Comparison of ENCODE assay signal across 2 cellular contexts in genomic region chr2:227347117-227347516, GRCh38.
TF ChIP-seq lines count a peak whose summit lies in the region.

No MANE protein-coding gene starts in this region.

TF ChIP-seq in HCT116, 20 proteins besides CTCF, POLR2A, EP300 and RAD21:
- TF ChIP-seq ZFX (IDR thresholded peaks at IDR 0.05) = no peak
- no peak for TF ChIP-seq MAX (IDR thresholded peaks at IDR 0.05)
- no peak for TF ChIP-seq SIN3A (IDR thresholded peaks at IDR 0.05; ENCODE audit: low read depth)
- no peak for TF ChIP-seq ZNF274 (IDR thresholded peaks at IDR 0.05; ENCODE audit: low read depth, low read length)
- TF ChIP-seq REST (IDR thresholded peaks at IDR 0.05; ENCODE audit: low read depth) = no peak
- no peak for TF ChIP-seq EZH2phosphoT487 (IDR thresholded peaks at IDR 0.05; ENCODE audit: borderline replicate concordance)
- no peak for TF ChIP-seq SP1 (IDR thresholded peaks at IDR 0.05; ENCODE audit: low read depth)
- TF ChIP-seq EZH2 (IDR thresholded peaks at IDR 0.05) = no peak
- no peak for TF ChIP-seq EGR1 (IDR thresholded peaks at IDR 0.05; ENCODE audit: low read depth)
- TF ChIP-seq TCF7L2 (IDR thresholded peaks at IDR 0.05; ENCODE audit: borderline replicate concordance, extremely low read depth, insufficient read depth, insufficient read length) = no peak
- TF ChIP-seq JUND (IDR thresholded peaks at IDR 0.05) = no peak
- TF ChIP-seq ELF1 (IDR thresholded peaks at IDR 0.05; ENCODE audit: borderline replicate concordance, low read depth) = no peak
- no peak for TF ChIP-seq CEBPB (IDR thresholded peaks at IDR 0.05; ENCODE audit: low read depth)
- no peak for TF ChIP-seq POLR2AphosphoS5 (IDR thresholded peaks at IDR 0.05; ENCODE audit: low read depth, low read length)

TF ChIP-seq in H1, 55 proteins besides CTCF, POLR2A, EP300 and RAD21:
- TF ChIP-seq YY1 (IDR thresholded peaks at IDR 0.05; ENCODE audit: low read depth, low read length) = no peak
- TF ChIP-seq CHD1 (IDR thresholded peaks at IDR 0.05; ENCODE audit: low read depth, low read length) = no peak
- no peak for TF ChIP-seq RXRA (IDR thresholded peaks at IDR 0.05; ENCODE audit: insufficient read depth, low read depth, low read length)
- no peak for TF ChIP-seq ZNF274 (IDR thresholded peaks at IDR 0.05; ENCODE audit: borderline replicate concordance, extremely low read depth, low read length)
- TF ChIP-seq MAFK (IDR thresholded peaks at IDR 0.05; ENCODE audit: low read depth, low read length) = no peak
- TF ChIP-seq CTBP2 (IDR thresholded peaks at IDR 0.05; ENCODE audit: borderline replicate concordance, insufficient read depth, insufficient read length, low read length) = no peak
- TF ChIP-seq USF2 (IDR thresholded peaks at IDR 0.05; ENCODE audit: low read length) = no peak
- no peak for TF ChIP-seq GTF2F1 (IDR thresholded peaks at IDR 0.05; ENCODE audit: borderline replicate concordance, low read depth, low read length)
- TF ChIP-seq SIRT6 (IDR thresholded peaks at IDR 0.05; ENCODE audit: low read length) = no peak
- no peak for TF ChIP-seq RBBP5 (IDR thresholded peaks at IDR 0.05; ENCODE audit: borderline replicate concordance, low read depth, low read length)
- no peak for TF ChIP-seq GABPA (IDR thresholded peaks at IDR 0.05; ENCODE audit: borderline replicate concordance, insufficient read depth, low read length)
- no peak for TF ChIP-seq KDM4A (IDR thresholded peaks at IDR 0.05; ENCODE audit: low read depth, low read length, severe bottlenecking)
- TF ChIP-seq CHD2 (IDR thresholded peaks at IDR 0.05; ENCODE audit: low read length) = no peak
- no peak for TF ChIP-seq SIN3A (conservative IDR thresholded peaks at IDR 0.05 in 1 of 2, IDR thresholded peaks at IDR 0.05 in 1 of 2; ENCODE audit: low read depth in 1 of 2, low read length in 2 of 2)
- no peak for TF ChIP-seq JUN (IDR thresholded peaks at IDR 0.05; ENCODE audit: low read depth, low read length)
TF ChIP-seq in H1: peak in this region for 0.
